In the genomic region with DNA sequence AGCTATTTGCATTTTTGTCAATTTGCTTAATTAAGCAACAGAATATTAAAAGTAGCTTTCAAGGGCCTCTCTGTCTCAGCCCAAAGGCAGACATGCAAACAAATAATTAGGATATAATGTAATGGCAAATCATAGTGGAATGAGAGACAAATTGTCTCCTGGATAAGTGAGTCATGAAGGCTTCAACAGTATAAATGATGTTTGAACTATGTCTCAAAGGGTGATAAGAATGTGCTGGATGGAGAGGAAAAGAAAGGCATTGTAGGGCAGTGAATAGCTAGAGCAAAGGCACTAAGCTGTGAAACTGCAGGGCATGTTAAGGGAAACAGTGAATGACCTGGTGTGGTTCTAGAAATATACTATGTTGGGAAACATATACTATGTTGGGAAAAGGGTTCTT, we compare ENCODE assay signal across 1 cellular context.
TF ChIP-seq lines count a peak whose summit lies in the region.

No MANE protein-coding gene starts in this region.

TF ChIP-seq in GM23338, 12 proteins besides CTCF, POLR2A, EP300 and RAD21 (continued from another document):
- TF ChIP-seq, protein P1, sequence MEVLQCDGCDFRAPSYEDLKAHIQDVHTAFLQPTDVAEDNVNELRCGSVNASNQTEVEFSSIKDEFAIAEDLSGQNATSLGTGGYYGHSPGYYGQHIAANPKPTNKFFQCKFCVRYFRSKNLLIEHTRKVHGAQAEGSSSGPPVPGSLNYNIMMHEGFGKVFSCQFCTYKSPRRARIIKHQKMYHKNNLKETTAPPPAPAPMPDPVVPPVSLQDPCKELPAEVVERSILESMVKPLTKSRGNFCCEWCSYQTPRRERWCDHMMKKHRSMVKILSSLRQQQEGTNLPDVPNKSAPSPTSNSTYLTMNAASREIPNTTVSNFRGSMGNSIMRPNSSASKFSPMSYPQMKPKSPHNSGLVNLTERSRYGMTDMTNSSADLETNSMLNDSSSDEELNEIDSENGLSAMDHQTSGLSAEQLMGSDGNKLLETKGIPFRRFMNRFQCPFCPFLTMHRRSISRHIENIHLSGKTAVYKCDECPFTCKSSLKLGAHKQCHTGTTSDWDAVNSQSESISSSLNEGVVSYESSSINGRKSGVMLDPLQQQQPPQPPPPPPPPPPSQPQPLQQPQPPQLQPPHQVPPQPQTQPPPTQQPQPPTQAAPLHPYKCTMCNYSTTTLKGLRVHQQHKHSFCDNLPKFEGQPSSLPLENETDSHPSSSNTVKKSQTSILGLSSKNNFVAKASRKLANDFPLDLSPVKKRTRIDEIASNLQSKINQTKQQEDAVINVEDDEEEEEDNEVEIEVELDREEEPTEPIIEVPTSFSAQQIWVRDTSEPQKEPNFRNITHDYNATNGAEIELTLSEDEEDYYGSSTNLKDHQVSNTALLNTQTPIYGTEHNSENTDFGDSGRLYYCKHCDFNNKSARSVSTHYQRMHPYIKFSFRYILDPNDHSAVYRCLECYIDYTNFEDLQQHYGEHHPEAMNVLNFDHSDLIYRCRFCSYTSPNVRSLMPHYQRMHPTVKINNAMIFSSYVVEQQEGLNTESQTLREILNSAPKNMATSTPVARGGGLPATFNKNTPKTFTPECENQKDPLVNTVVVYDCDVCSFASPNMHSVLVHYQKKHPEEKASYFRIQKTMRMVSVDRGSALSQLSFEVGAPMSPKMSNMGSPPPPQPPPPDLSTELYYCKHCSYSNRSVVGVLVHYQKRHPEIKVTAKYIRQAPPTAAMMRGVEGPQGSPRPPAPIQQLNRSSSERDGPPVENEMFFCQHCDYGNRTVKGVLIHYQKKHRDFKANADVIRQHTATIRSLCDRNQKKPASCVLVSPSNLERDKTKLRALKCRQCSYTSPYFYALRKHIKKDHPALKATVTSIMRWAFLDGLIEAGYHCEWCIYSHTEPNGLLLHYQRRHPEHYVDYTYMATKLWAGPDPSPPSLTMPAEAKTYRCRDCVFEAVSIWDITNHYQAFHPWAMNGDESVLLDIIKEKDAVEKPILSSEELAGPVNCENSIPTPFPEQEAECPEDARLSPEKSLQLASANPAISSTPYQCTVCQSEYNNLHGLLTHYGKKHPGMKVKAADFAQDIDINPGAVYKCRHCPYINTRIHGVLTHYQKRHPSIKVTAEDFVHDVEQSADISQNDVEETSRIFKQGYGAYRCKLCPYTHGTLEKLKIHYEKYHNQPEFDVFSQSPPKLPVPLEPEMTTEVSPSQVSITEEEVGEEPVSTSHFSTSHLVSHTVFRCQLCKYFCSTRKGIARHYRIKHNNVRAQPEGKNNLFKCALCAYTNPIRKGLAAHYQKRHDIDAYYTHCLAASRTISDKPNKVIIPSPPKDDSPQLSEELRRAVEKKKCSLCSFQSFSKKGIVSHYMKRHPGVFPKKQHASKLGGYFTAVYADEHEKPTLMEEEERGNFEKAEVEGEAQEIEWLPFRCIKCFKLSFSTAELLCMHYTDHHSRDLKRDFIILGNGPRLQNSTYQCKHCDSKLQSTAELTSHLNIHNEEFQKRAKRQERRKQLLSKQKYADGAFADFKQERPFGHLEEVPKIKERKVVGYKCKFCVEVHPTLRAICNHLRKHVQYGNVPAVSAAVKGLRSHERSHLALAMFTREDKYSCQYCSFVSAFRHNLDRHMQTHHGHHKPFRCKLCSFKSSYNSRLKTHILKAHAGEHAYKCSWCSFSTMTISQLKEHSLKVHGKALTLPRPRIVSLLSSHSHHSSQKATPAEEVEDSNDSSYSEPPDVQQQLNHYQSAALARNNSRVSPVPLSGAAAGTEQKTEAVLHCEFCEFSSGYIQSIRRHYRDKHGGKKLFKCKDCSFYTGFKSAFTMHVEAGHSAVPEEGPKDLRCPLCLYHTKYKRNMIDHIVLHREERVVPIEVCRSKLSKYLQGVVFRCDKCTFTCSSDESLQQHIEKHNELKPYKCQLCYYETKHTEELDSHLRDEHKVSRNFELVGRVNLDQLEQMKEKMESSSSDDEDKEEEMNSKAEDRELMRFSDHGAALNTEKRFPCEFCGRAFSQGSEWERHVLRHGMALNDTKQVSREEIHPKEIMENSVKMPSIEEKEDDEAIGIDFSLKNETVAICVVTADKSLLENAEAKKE (CRISPR knock-in tag; IDR thresholded peaks at IDR 0.05) = no peak
- no peak for TF ChIP-seq CREB1 (CRISPR knock-in tag; IDR thresholded peaks at IDR 0.05; ENCODE audit: low read depth)
